ENCODE assay signal across 1 cellular context in the genomic region with DNA sequence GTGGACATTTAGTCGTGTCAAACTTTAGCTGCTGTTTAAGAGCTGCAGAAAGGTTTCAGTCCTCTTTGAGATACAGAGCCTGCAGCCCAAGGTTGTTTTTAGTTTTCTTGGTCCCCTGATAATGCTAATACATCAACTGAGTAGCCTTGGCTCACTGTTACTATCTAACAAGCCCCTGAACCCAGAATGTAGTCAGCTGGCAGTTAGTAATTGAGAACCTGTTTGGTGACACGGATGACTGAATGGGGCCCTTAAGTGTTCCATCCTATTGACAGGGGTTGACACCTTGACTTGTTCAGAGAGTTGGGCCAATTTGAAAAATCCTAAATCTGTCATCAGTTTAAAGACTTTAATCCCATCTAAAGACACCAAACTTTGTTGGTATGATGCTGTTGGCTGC.
TF ChIP-seq lines count a peak whose summit lies in the region.

No MANE protein-coding gene starts in this region.

TF ChIP-seq in GM12878, 131 proteins besides CTCF, POLR2A, EP300 and RAD21:
- TF ChIP-seq BHLHE40 (IDR thresholded peaks at IDR 0.05; ENCODE audit: borderline replicate concordance in 1 of 2, low read depth in 2 of 2, low read length in 1 of 2), result peak; percentile 14 to 21; a peak in 1 of 4 replicates
- peak; percentile 18; the same call in 1 of the 2 replicates for TF ChIP-seq MTA2 (IDR thresholded peaks at IDR 0.05; ENCODE audit: low read depth)
- no peak for TF ChIP-seq CREM (IDR thresholded peaks at IDR 0.05; ENCODE audit: low read depth)
- TF ChIP-seq, protein P1, sequence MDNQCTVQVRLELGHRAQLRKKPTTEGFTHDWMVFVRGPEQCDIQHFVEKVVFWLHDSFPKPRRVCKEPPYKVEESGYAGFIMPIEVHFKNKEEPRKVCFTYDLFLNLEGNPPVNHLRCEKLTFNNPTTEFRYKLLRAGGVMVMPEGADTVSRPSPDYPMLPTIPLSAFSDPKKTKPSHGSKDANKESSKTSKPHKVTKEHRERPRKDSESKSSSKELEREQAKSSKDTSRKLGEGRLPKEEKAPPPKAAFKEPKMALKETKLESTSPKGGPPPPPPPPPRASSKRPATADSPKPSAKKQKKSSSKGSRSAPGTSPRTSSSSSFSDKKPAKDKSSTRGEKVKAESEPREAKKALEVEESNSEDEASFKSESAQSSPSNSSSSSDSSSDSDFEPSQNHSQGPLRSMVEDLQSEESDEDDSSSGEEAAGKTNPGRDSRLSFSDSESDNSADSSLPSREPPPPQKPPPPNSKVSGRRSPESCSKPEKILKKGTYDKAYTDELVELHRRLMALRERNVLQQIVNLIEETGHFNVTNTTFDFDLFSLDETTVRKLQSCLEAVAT (IDR thresholded peaks at IDR 0.05), result no peak
TF ChIP-seq in GM12878: peak in this region for 2.
